In the genomic region with DNA sequence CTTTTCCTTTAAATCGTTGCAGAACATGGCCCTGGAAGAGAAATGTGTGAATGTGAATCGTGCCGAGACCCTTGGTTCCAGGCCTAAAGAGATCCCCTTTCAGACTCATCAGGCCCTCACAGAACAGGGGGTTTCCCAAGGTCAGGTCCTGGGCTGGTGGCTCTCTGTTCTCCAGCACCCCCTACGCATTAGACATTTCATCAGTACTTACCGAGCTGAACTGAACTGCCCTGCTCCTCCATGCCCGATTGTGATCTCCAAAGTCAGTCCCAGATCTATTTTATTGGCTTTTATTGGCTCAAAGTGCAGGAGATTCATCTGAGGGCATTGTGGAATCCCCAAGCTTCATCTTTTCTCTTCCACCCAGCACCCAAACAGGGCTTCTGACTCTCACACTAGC, we compare ENCODE assay signal across 16 cellular contexts. TPM values are rescaled to one million over a fixed set of nuclear protein-coding genes. Genes with fewer than 3 reads are reported as not detected.
DNase-seq lines count a peak whose midpoint lies in the region; ATAC-seq and TF ChIP-seq lines count a peak whose summit lies in the region.
"Had no signal": no experiment of that assay in that cellular context is flagged by ENCODE, and none has a peak within 500 bp of the region (broad histone marks: within the 10 kb centered on the region; RNA-seq: fewer than 3 reads in every experiment).

No MANE protein-coding gene starts in this region.

- H3K4me1 Mint-ChIP-seq in stimulated activated naive CD8-positive, alpha-beta T cell treated with anti-CD3 and anti-CD28 coated beads, Interleukin-15, Interleukin-2, amounts not matched to agents 100 ng/mL and 50 ng/mL, for 24 hours (ENCODE audit: low read depth): peaks cover 51% of the 10 kb centered on the region
- H3K4me1 Mint-ChIP-seq in T-cell: peaks cover 50 to 60% (median 55%) of the 10 kb centered on the region in 3 donors

- CTCF ChIA-PET in T-cell (lab: Charles Lee): interaction anchor here (1.0 to 1.2 kb wide), 2 partner anchors 11 to 12 kb away, joined by 4 to 5 read pairs; no protein-coding TSS in a partner anchor

- ATAC-seq in stimulated activated naive CD8-positive, alpha-beta T cell treated with anti-CD3 and anti-CD28 coated beads, Interleukin-15, Interleukin-2, amounts not matched to agents 100 U/mL and 50 U/mL, for 24 hours: no peak
- ATAC-seq in HG02870 (IDR thresholded peaks at IDR 0.05; ENCODE audit: unreplicated experiment) (peak; percentile 49), T-cell (replicated peaks in 1 of 4) (no peak), GM18861 (IDR thresholded peaks at IDR 0.05; ENCODE audit: unreplicated experiment) (no peak)
- ATAC-seq: HCT116 had no signal

- H3K27ac ChIP-seq in transverse colon: peak overlapping the region; percentile 6 to 63 (median 30)
- H3K27ac ChIP-seq: right atrium auricular region had no signal

- POLR2A ChIA-PET in T-cell (lab: Charles Lee): interaction anchor here in 1 of 2 donors (0.7 kb wide), 1 partner anchor 9 kb away, joined by 3 read pairs; no protein-coding TSS in a partner anchor

- WGBS in transverse colon (ENCODE audit: low coverage in 1 of 2), 2 donors: 78% methylated on average over 6 of the region's 6 CpGs; no CpG with 5 or more reads in 1 of the 2 donors

- intact Hi-C loops in transverse colon (cut with DNase I; ENCODE audit: low total_unique reads): no loop called here

- H3K4me3 ChIP-seq in transverse colon: no peak overlapping the region
- H3K4me3 ChIP-seq: right atrium auricular region had no signal

- no peak for DNase-seq in stimulated activated naive CD8-positive, alpha-beta T cell treated with anti-CD3 and anti-CD28 coated beads, Interleukin-15, Interleukin-2, amounts not matched to agents 100 U/mL and 50 U/mL, for 24 hours
- DNase-seq in T-cell: no peak
- DNase-seq in transverse colon: no peak
- DNase-seq in LoVo (ENCODE audit: low spot score): no peak
- no peak for DNase-seq in medulla oblongata (ENCODE audit: extremely low spot score)
- DNase-seq: activated gamma-delta T cell; effector CD8-positive, alpha-beta T cell; glutamatergic neuron; Kasumi-1; mammary epithelial cell; NCI-H526 had no signal

- H3K27me3 Mint-ChIP-seq in stimulated activated naive CD8-positive, alpha-beta T cell treated with anti-CD3 and anti-CD28 coated beads, Interleukin-15, Interleukin-2, amounts not matched to agents 100 ng/mL and 50 ng/mL, for 24 hours: no peaks in the 10 kb centered on the region
- H3K27me3 Mint-ChIP-seq in T-cell: no peaks in the 10 kb centered on the region

- H3K36me3 Mint-ChIP-seq in stimulated activated naive CD8-positive, alpha-beta T cell treated with anti-CD3 and anti-CD28 coated beads, Interleukin-15, Interleukin-2, amounts not matched to agents 100 ng/mL and 50 ng/mL, for 24 hours (ENCODE audit: low read depth): peaks cover 80% of the 10 kb centered on the region
- peaks cover 75% of the 10 kb centered on the region for H3K36me3 Mint-ChIP-seq in T-cell

- no peak for TF ChIP-seq CTCF in transverse colon (IDR thresholded peaks at IDR 0.05)

- peak overlapping the region; percentile 10 for H3K27ac Mint-ChIP-seq in stimulated activated naive CD8-positive, alpha-beta T cell treated with anti-CD3 and anti-CD28 coated beads, Interleukin-15, Interleukin-2, amounts not matched to agents 100 ng/mL and 50 ng/mL, for 24 hours
- peak overlapping the region; percentile 56 to 70 for H3K27ac Mint-ChIP-seq in T-cell

- no peaks in the 10 kb centered on the region for H3K9me3 Mint-ChIP-seq in stimulated activated naive CD8-positive, alpha-beta T cell treated with anti-CD3 and anti-CD28 coated beads, Interleukin-15, Interleukin-2, amounts not matched to agents 100 ng/mL and 50 ng/mL, for 24 hours
- no peaks in the 10 kb centered on the region for H3K9me3 Mint-ChIP-seq in T-cell

- no peaks in the 10 kb centered on the region for H3K27me3 ChIP-seq in transverse colon
- H3K27me3 ChIP-seq: right atrium auricular region had no signal

- H3K36me3 ChIP-seq in transverse colon: no peaks in the 10 kb centered on the region
- H3K36me3 ChIP-seq: right atrium auricular region had no signal

- H3K4me1 ChIP-seq in transverse colon: no peaks in the 10 kb centered on the region
- H3K4me1 ChIP-seq: right atrium auricular region had no signal

- in situ Hi-C loops in transverse colon (cut with MboI; ENCODE audit: low pct_ligation_motif_present in 1 of 4, low pct_unique_long_range_greater_than_20kb in 1 of 4, low sequenced_read_pairs in 3 of 4): no loop called here

- no peaks in the 10 kb centered on the region for H3K9me3 ChIP-seq in transverse colon
- H3K9me3 ChIP-seq: right atrium auricular region had no signal

- H3K4me3 Mint-ChIP-seq in stimulated activated naive CD8-positive, alpha-beta T cell treated with anti-CD3 and anti-CD28 coated beads, Interleukin-15, Interleukin-2, amounts not matched to agents 100 ng/mL and 50 ng/mL, for 24 hours: peak overlapping the region; percentile 31
- H3K4me3 Mint-ChIP-seq in T-cell: no peak overlapping the region

- TF ChIP-seq POLR2A in transverse colon (IDR thresholded peaks at IDR 0.05): no peak

- no peak for TF ChIP-seq EP300 in transverse colon (IDR thresholded peaks at IDR 0.05; ENCODE audit: low read depth)

RNA-seq across cellular contexts. Expression of gene KLHL6, which starts 27.5 kb away (rescaled TPM):
- total RNA-seq in T-cell (10 to 100 TPM; 34.8 to 54.7 (median 52.5) TPM), transverse colon (10 to 100 TPM in 1 of 4 donors, 1 to 10 TPM in 2, under 1 TPM in 1; 0.60 to 17.0 (median 2.7) TPM)
